In genomic region chr11:1757861-1758610, GRCh38 we compare ENCODE assay signal across 9 cellular contexts. TPM values are rescaled to one million over a fixed set of nuclear protein-coding genes. Genes with fewer than 3 reads are reported as not detected.
DNase-seq lines count a peak whose midpoint lies in the region; ATAC-seq and TF ChIP-seq lines count a peak whose summit lies in the region.
"Had no signal": no experiment of that assay in that cellular context is flagged by ENCODE, and none has a peak within 500 bp of the region (broad histone marks: within the 10 kb centered on the region; RNA-seq: fewer than 3 reads in every experiment).

No MANE protein-coding gene starts in this region.

- H3K27ac ChIP-seq in KOPT-K1 (ENCODE audit: low read depth, low read length, poor library complexity, severe bottlenecking) (peak overlapping the region; percentile 94), esophagus squamous epithelium (peak overlapping the region; percentile 28 to 96 (median 46))

- WGBS in esophagus squamous epithelium, 2 donors = 59 to 82% methylated on average over 5 of the region's 17 CpGs

- CTCF ChIA-PET in activated CD8-positive, alpha-beta T cell treated with anti-CD3 and anti-CD28 coated beads, Interleukin-2, amount 10 ng/mL, durations not matched to agents 7 days and 5 days (lab: Charles Lee) = interaction anchor here (1.1 to 3.6 kb wide), 7 partner anchors 50 to 133 kb away, joined by 3 to 30 read pairs (median 4); no protein-coding TSS in a partner anchor

- no peak for TF ChIP-seq POLR2A in esophagus squamous epithelium (IDR thresholded peaks at IDR 0.05)

- H3K27me3 Mint-ChIP-seq in activated CD8-positive, alpha-beta T cell treated with anti-CD3 and anti-CD28 coated beads, Interleukin-2, amount 10 ng/mL, durations not matched to agents 7 days and 5 days (ENCODE audit: low read depth) = no peaks in the 10 kb centered on the region

- H3K36me3 ChIP-seq in KOPT-K1 (ENCODE audit: insufficient read depth, low read length) = peaks cover 41% of the 10 kb centered on the region; the same call in 1 of the 2 replicates
- peaks cover 42 to 89% (median 58%) of the 10 kb centered on the region in 3 donors for H3K36me3 ChIP-seq in esophagus squamous epithelium

- peaks cover 53 to 90% (median 59%) of the 10 kb centered on the region in 3 donors for H3K4me1 ChIP-seq in esophagus squamous epithelium

- H3K4me3 Mint-ChIP-seq in activated CD8-positive, alpha-beta T cell treated with anti-CD3 and anti-CD28 coated beads, Interleukin-2, amount 10 ng/mL, durations not matched to agents 7 days and 5 days = peak overlapping the region; percentile 78
- H3K4me3 Mint-ChIP-seq: HFFc6 had no signal

- no peaks in the 10 kb centered on the region for H3K27me3 ChIP-seq in esophagus squamous epithelium

- intact Hi-C loops in esophagus squamous epithelium (cut with DNase I) = no loop called here

- DNase-seq in activated CD8-positive, alpha-beta T cell treated with anti-CD3 and anti-CD28 coated beads, Interleukin-2, amount 10 ng/mL, durations not matched to agents 7 days and 5 days = peak; percentile 85
- DNase-seq in esophagus squamous epithelium (lab: John Stamatoyannopoulos, UW) (no peak), NCI-H2081 (lab: John Stamatoyannopoulos, UW) (no peak), NCI-H1092 treated with DMSO at 0.1 percent for 48 hours (lab: John Stamatoyannopoulos, UW) (no peak)
- peak; percentile 69 for DNase-seq in stimulated activated CD8-positive, alpha-beta memory T cell treated with anti-CD3 and anti-CD28 coated beads, Interleukin-4, amount 100 ng/mL, for 48 hours
- DNase-seq: HFFc6 had no signal

- H3K9me3 Mint-ChIP-seq in activated CD8-positive, alpha-beta T cell treated with anti-CD3 and anti-CD28 coated beads, Interleukin-2, amount 10 ng/mL, durations not matched to agents 7 days and 5 days (ENCODE audit: insufficient read depth) = no peaks in the 10 kb centered on the region
- H3K9me3 Mint-ChIP-seq: HFFc6 had no signal

- H3K4me1 Mint-ChIP-seq in activated CD8-positive, alpha-beta T cell treated with anti-CD3 and anti-CD28 coated beads, Interleukin-2, amount 10 ng/mL, durations not matched to agents 7 days and 5 days (ENCODE audit: low read depth) = peaks cover 82% of the 10 kb centered on the region

- H3K36me3 Mint-ChIP-seq in activated CD8-positive, alpha-beta T cell treated with anti-CD3 and anti-CD28 coated beads, Interleukin-2, amount 10 ng/mL, durations not matched to agents 7 days and 5 days (ENCODE audit: low read depth) = peaks cover 63% of the 10 kb centered on the region

- H3K9me3 ChIP-seq in KOPT-K1 (ENCODE audit: insufficient read depth, low read length, poor library complexity, severe bottlenecking) (no peaks in the 10 kb centered on the region), esophagus squamous epithelium (no peaks in the 10 kb centered on the region)

- peak; percentile 74 for ATAC-seq in activated CD8-positive, alpha-beta T cell treated with anti-CD3 and anti-CD28 coated beads, Interleukin-2, amount 10 ng/mL, durations not matched to agents 7 days and 5 days
- ATAC-seq in HG02852 (IDR thresholded peaks at IDR 0.05; ENCODE audit: unreplicated experiment) = no peak
- no peak for ATAC-seq in HG02973 (IDR thresholded peaks at IDR 0.05; ENCODE audit: unreplicated experiment)

- H3K4me3 ChIP-seq in esophagus squamous epithelium = peak overlapping the region in 2 of 4 donors; percentile 7 to 29

- peak overlapping the region; percentile 96 for H3K27ac Mint-ChIP-seq in activated CD8-positive, alpha-beta T cell treated with anti-CD3 and anti-CD28 coated beads, Interleukin-2, amount 10 ng/mL, durations not matched to agents 7 days and 5 days
- H3K27ac Mint-ChIP-seq: HFFc6 had no signal

- no peak for TF ChIP-seq CTCF in esophagus squamous epithelium (IDR thresholded peaks at IDR 0.05)

- POLR2A ChIA-PET in activated CD8-positive, alpha-beta T cell treated with anti-CD3 and anti-CD28 coated beads, Interleukin-2, amount 10 ng/mL, durations not matched to agents 7 days and 5 days (lab: Charles Lee) = interaction anchor here (0.6 to 1.8 kb wide), 8 partner anchors 8 to 133 kb away, joined by 3 to 8 read pairs (median 4); no protein-coding TSS in a partner anchor

RNA-seq across cellular contexts. Expression of gene CTSD, which starts 5.7 kb away (rescaled TPM):
- total RNA-seq in activated CD8-positive, alpha-beta T cell treated with anti-CD3 and anti-CD28 coated beads, Interleukin-2, amount 10 ng/mL, durations not matched to agents 7 days and 5 days = 100 to 1,000 TPM; 153 to 172 TPM
- total RNA-seq in esophagus squamous epithelium = 100 to 1,000 TPM; 369 to 649 (median 567) TPM

RNA-seq across cellular contexts. Expression of gene IFITM10, which starts 7.6 kb away (rescaled TPM):
- total RNA-seq in activated CD8-positive, alpha-beta T cell treated with anti-CD3 and anti-CD28 coated beads, Interleukin-2, amount 10 ng/mL, durations not matched to agents 7 days and 5 days = 1 to 10 TPM in 1 of 2 experiments, under 1 TPM in 1; 0.63 to 1.0 TPM
- total RNA-seq in esophagus squamous epithelium = 1 to 10 TPM in 3 of 4 donors, under 1 TPM in 1; 0.88 to 6.3 (median 2.4) TPM

Comparison
In these comparisons a context has a peak if more than half of its experiments do, and no peak if none do; other contexts are left out.
1. DNase-seq: peak in activated CD8-positive, alpha-beta T cell treated with anti-CD3 and anti-CD28 coated beads, Interleukin-2, amount 10 ng/mL, durations not matched to agents 7 days and 5 days (single experiment) and stimulated activated CD8-positive, alpha-beta memory T cell treated with anti-CD3 and anti-CD28 coated beads, Interleukin-4, amount 100 ng/mL, for 48 hours (single experiment); none in esophagus squamous epithelium (single experiment), NCI-H2081 (0 of 2) and NCI-H1092 treated with DMSO at 0.1 percent for 48 hours (single experiment).